8 cellular contexts compared by ENCODE assay signal in genomic region chr15:40928351-40928974, GRCh38. TPM values are rescaled to one million over a fixed set of nuclear protein-coding genes. Genes with fewer than 3 reads are reported as not detected.
DNase-seq lines count a peak whose midpoint lies in the region; ATAC-seq and TF ChIP-seq lines count a peak whose summit lies in the region.

No MANE protein-coding gene starts in this region.

- H3K4me3 Mint-ChIP-seq in activated naive CD4-positive, alpha-beta T cell treated with anti-CD3 and anti-CD28 coated beads for 36 hours, result peak overlapping the region; percentile 54

- peaks cover 9% of the 10 kb centered on the region; the same call in 1 of the 2 replicates for H3F3A ChIP-seq in PC-9 (ENCODE audit: insufficient read depth, low read depth)

- POLR2A ChIA-PET in PC-9 (lab: Charles Lee; ENCODE audit: unreplicated experiment), result interaction anchor here (0.6 to 1.0 kb wide), 3 partner anchors 8 to 33 kb away, joined by 3 to 9 read pairs (median 4); no protein-coding TSS in a partner anchor

- H3K79me2 ChIP-seq in PC-9 (ENCODE audit: low read depth) (no peaks in the 10 kb centered on the region), fibroblast of lung (ENCODE audit: control insufficient read depth, insufficient read depth, low read length) (no peaks in the 10 kb centered on the region)

- BruUV-seq in PC-9 (replicated peaks; lab: Mats Ljungman, UMichigan), result no TSS peak

- H3K4me2 ChIP-seq in PC-9 (peak overlapping the region; percentile 98), fibroblast of lung (ENCODE audit: extremely low read depth, insufficient read depth, low read length) (peak overlapping the region; percentile 93)

- TF ChIP-seq POLR2A in sigmoid colon (IDR thresholded peaks at IDR 0.05), result no peak

- H3K4me1 Mint-ChIP-seq in activated naive CD4-positive, alpha-beta T cell treated with anti-CD3 and anti-CD28 coated beads for 36 hours (ENCODE audit: low read depth), result peaks cover 40% of the 10 kb centered on the region

- H3K27me3 ChIP-seq in PC-9 (ENCODE audit: insufficient read depth, low read depth), result peaks cover 29% of the 10 kb centered on the region
- H3K27me3 ChIP-seq in fibroblast of lung (ENCODE audit: control insufficient read depth, insufficient read depth, low read length), result peaks cover 47% of the 10 kb centered on the region
- peaks cover 66 to 84% (median 83%) of the 10 kb centered on the region in 3 donors for H3K27me3 ChIP-seq in sigmoid colon

- intact Hi-C loops in activated naive CD4-positive, alpha-beta T cell treated with anti-CD3 and anti-CD28 coated beads for 36 hours (cut with micrococcal nuclease), result loop anchor here (1.0 kb wide), 1 partner anchor 21 kb away; no protein-coding TSS in a partner anchor
- intact Hi-C loops in PC-9 (cut with micrococcal nuclease; ENCODE audit: unreplicated experiment) (no loop called here), sigmoid colon (cut with DNase I) (no loop called here)

- no peaks in the 10 kb centered on the region for H3K9me3 Mint-ChIP-seq in activated naive CD4-positive, alpha-beta T cell treated with anti-CD3 and anti-CD28 coated beads for 36 hours

- no peak for DNase-seq in activated naive CD4-positive, alpha-beta T cell treated with anti-CD3 and anti-CD28 coated beads for 36 hours
- DNase-seq in activated naive CD4-positive, alpha-beta T cell (lab: John Stamatoyannopoulos, UW), result no peak
- DNase-seq in PC-9 (peak; percentile 26 to 40), fibroblast of lung (ENCODE audit: low read depth in 2 of 2) (no peak), sigmoid colon (no peak), iPS-NIHi11 (ENCODE audit: low spot score) (no peak)
- no peak for DNase-seq in activated CD8-positive, alpha-beta memory T cell treated with anti-CD3 and anti-CD28 coated beads, Interleukin-2, amount 50 U/mL, for 48 hours

- H2AFZ ChIP-seq in PC-9, result peak overlapping the region; percentile 85
- no peak overlapping the region for H2AFZ ChIP-seq in fibroblast of lung (ENCODE audit: low read length)

- TF ChIP-seq EP300 in sigmoid colon (IDR thresholded peaks at IDR 0.05), result no peak

- H4K20me1 ChIP-seq in PC-9 (ENCODE audit: insufficient read depth) (no peaks in the 10 kb centered on the region), fibroblast of lung (ENCODE audit: control insufficient read depth, extremely low read depth, insufficient read depth, low read length) (no peaks in the 10 kb centered on the region)

- no peaks in the 10 kb centered on the region for H3K36me3 Mint-ChIP-seq in activated naive CD4-positive, alpha-beta T cell treated with anti-CD3 and anti-CD28 coated beads for 36 hours (ENCODE audit: low read depth)

- ATAC-seq in HG03378 (IDR thresholded peaks at IDR 0.05; ENCODE audit: unreplicated experiment), result no peak

- H3K4me1 ChIP-seq in PC-9 (replicated peaks; ENCODE audit: insufficient read depth) (0 out of 2 replicates have a peak, but pooled peaks cover 6% of the 10 kb centered on the region), fibroblast of lung (ENCODE audit: control insufficient read depth, extremely low read depth, insufficient read depth, low read length) (peaks cover 11% of the 10 kb centered on the region), sigmoid colon (peaks cover 0 to 58% (median 56%) of the 10 kb centered on the region in 4 donors)

- WGBS in sigmoid colon, 2 donors, result 1% methylated on average over 34 of the region's 34 CpGs

- peak overlapping the region; percentile 77 for H3K4me3 ChIP-seq in PC-9
- peak overlapping the region; percentile 28 to 50 (median 38) for H3K4me3 ChIP-seq in fibroblast of lung (replicated peaks in 1 of 4; ENCODE audit: control extremely low read depth in 1 of 4, insufficient read depth in 1 of 4, low read depth in 3 of 4, low read length in 4 of 4)
- peak overlapping the region in 3 of 4 donors; percentile 46 to 52 (median 51) for H3K4me3 ChIP-seq in sigmoid colon

- H3K9ac ChIP-seq in fibroblast of lung (ENCODE audit: insufficient read depth, low read length), result no peak overlapping the region

- H3K9me3 ChIP-seq in PC-9 (ENCODE audit: insufficient read depth, low read depth) (no peaks in the 10 kb centered on the region), fibroblast of lung (ENCODE audit: control insufficient read depth, insufficient read depth, low read depth, low read length) (no peaks in the 10 kb centered on the region), sigmoid colon (no peaks in the 10 kb centered on the region)

- no peaks in the 10 kb centered on the region for H3K36me3 ChIP-seq in PC-9 (ENCODE audit: low read depth)
- no peaks in the 10 kb centered on the region for H3K36me3 ChIP-seq in fibroblast of lung (ENCODE audit: control insufficient read depth, insufficient read depth, low read length)
- no peaks in the 10 kb centered on the region for H3K36me3 ChIP-seq in sigmoid colon

- H3K27me3 Mint-ChIP-seq in activated naive CD4-positive, alpha-beta T cell treated with anti-CD3 and anti-CD28 coated beads for 36 hours (ENCODE audit: low read depth), result peaks cover 66% of the 10 kb centered on the region

- no peak overlapping the region for H3K27ac ChIP-seq in PC-9
- H3K27ac ChIP-seq in fibroblast of lung (ENCODE audit: insufficient read depth, low read length), result no peak overlapping the region
- H3K27ac ChIP-seq in sigmoid colon, result peak overlapping the region in 1 of 4 donors; percentile 23

- CTCF ChIA-PET in activated naive CD4-positive, alpha-beta T cell treated with anti-CD3 and anti-CD28 coated beads for 36 hours (lab: Charles Lee), result interaction anchor here (1.1 to 7.1 kb wide), 4 partner anchors 13 to 34 kb away, joined by 3 to 43 read pairs (median 28); partner anchors contain the start of gene VPS18
- CTCF ChIA-PET in PC-9 (lab: Charles Lee), result interaction anchor here (0.7 to 1.3 kb wide), 6 partner anchors 11 to 303 kb away, joined by 3 to 18 read pairs (median 8); partner anchors contain the start of gene CHP1

- no peak for TF ChIP-seq CTCF in PC-9 (conservative IDR thresholded peaks at IDR 0.05)
- TF ChIP-seq CTCF in fibroblast of lung (conservative IDR thresholded peaks at IDR 0.05 in 1 of 2, IDR thresholded peaks at IDR 0.05 in 1 of 2; ENCODE audit: low read depth in 1 of 2, low read length in 2 of 2), result no peak
- TF ChIP-seq CTCF in sigmoid colon (IDR thresholded peaks at IDR 0.05), result no peak

- H3K9me2 ChIP-seq in PC-9 (ENCODE audit: insufficient read depth), result no peaks in the 10 kb centered on the region

- no peak overlapping the region for H3K27ac Mint-ChIP-seq in activated naive CD4-positive, alpha-beta T cell treated with anti-CD3 and anti-CD28 coated beads for 36 hours

RNA-seq across cellular contexts. Expression of gene DLL4, which starts 0.7 kb away (rescaled TPM):
- total RNA-seq in activated naive CD4-positive, alpha-beta T cell treated with anti-CD3 and anti-CD28 coated beads for 36 hours, result under 1 TPM in 1 of 2 experiments, not detected in 1; 0.14 TPM
- 0.48 and 0.55 TPM in 2 replicates for total RNA-seq in PC-9 (2021)
- total RNA-seq in fibroblast of lung, result under 0.01 TPM in 2 replicates
- 0.18 and 1.0 TPM in 2 replicates for polyA plus RNA-seq in fibroblast of lung
- polyA plus RNA-seq in fibroblast of lung (2012), result 0.22 and 1.5 TPM in 2 replicates
- polyA minus RNA-seq in fibroblast of lung (ENCODE audit: low replicate concordance), result 0.39 and 6.4 TPM in 2 replicates
- 1 to 10 TPM; 3.5 to 5.4 (median 4.6) TPM for total RNA-seq in sigmoid colon
- 10 to 100 TPM in 1 of 3 donors, 1 to 10 TPM in 2; 1.6 to 12.2 (median 3.6) TPM for polyA plus RNA-seq in sigmoid colon

RNA-seq across cellular contexts. Expression of gene CHAC1, which starts 24.8 kb away (rescaled TPM):
- total RNA-seq in activated naive CD4-positive, alpha-beta T cell treated with anti-CD3 and anti-CD28 coated beads for 36 hours, result 10 to 100 TPM; 19.8 to 20.2 TPM
- total RNA-seq in PC-9 (2021), result 5.3 and 8.6 TPM in 2 replicates
- total RNA-seq in fibroblast of lung, result 33.1 and 62.6 TPM in 2 replicates
- polyA plus RNA-seq in fibroblast of lung, result 7.5 and 14.8 TPM in 2 replicates
- 8.3 and 18.5 TPM in 2 replicates for polyA plus RNA-seq in fibroblast of lung (2012)
- polyA minus RNA-seq in fibroblast of lung (ENCODE audit: low replicate concordance), result 7.5 and 16.7 TPM in 2 replicates
- total RNA-seq in sigmoid colon, result 1 to 10 TPM in 3 of 4 donors, under 1 TPM in 1; 0.66 to 3.1 (median 2.4) TPM
- 10 to 100 TPM in 1 of 3 donors, 1 to 10 TPM in 2; 3.0 to 31.4 (median 8.3) TPM for polyA plus RNA-seq in sigmoid colon

RNA-seq across cellular contexts. Expression of gene VPS18, which starts 34.2 kb away (rescaled TPM):
- total RNA-seq in activated naive CD4-positive, alpha-beta T cell treated with anti-CD3 and anti-CD28 coated beads for 36 hours, result 1 to 10 TPM; 3.3 to 3.4 TPM
- total RNA-seq in PC-9 (2021) (9.6 and 9.9 TPM in 2 replicates), fibroblast of lung (33.4 and 36.7 TPM in 2 replicates), sigmoid colon (10 to 100 TPM; 17.4 to 19.6 (median 19.0) TPM)
- polyA plus RNA-seq in fibroblast of lung (15.5 and 21.3 TPM in 2 replicates), sigmoid colon (10 to 100 TPM in 1 of 3 donors, 1 to 10 TPM in 2; 4.8 to 15.1 (median 6.7) TPM)
- polyA plus RNA-seq in fibroblast of lung (2012), result 23.4 and 29.5 TPM in 2 replicates
- polyA minus RNA-seq in fibroblast of lung (ENCODE audit: low replicate concordance), result 75.7 and 108 TPM in 2 replicates

RNA-seq across cellular contexts. Expression of gene RHOV, which starts 54.4 kb away (rescaled TPM):
- total RNA-seq in activated naive CD4-positive, alpha-beta T cell treated with anti-CD3 and anti-CD28 coated beads for 36 hours, result under 1 TPM in 1 of 2 experiments, not detected in 1; 0.22 TPM
- total RNA-seq in PC-9 (2021), result 1.4 and 4.1 TPM in 2 replicates
- under 0.01 TPM in 1 of 2 replicates, not detected in the other for total RNA-seq in fibroblast of lung
- not detected in 2 replicates for polyA plus RNA-seq in fibroblast of lung
- not detected in 2 replicates for polyA plus RNA-seq in fibroblast of lung (2012)
- polyA minus RNA-seq in fibroblast of lung (ENCODE audit: low replicate concordance), result not detected in 2 replicates
- not detected for total RNA-seq in sigmoid colon
- 1 to 10 TPM; 4.8 to 8.1 (median 5.2) TPM for polyA plus RNA-seq in sigmoid colon

Comparison
In these comparisons a context has a peak if more than half of its experiments do, and no peak if none do; other contexts are left out.
1. DNase-seq: peak in PC-9 (2 of 2); none in activated naive CD4-positive, alpha-beta T cell treated with anti-CD3 and anti-CD28 coated beads for 36 hours (single experiment), activated naive CD4-positive, alpha-beta T cell (0 of 4), fibroblast of lung (0 of 2), sigmoid colon (single experiment), iPS-NIHi11 (single experiment) and activated CD8-positive, alpha-beta memory T cell treated with anti-CD3 and anti-CD28 coated beads, Interleukin-2, amount 50 U/mL, for 48 hours (single experiment).
2. Peak in every context shown above with its lines, with median percentiles within 50 percentile points of each other: H3K4me3 ChIP-seq.